11 cellular contexts compared by ENCODE assay signal in genomic region chr18:70142021-70142420, GRCh38.
"Had no signal": no experiment of that assay in that cellular context is flagged by ENCODE, and none has a peak within 500 bp of the region (broad histone marks: within the 10 kb centered on the region; RNA-seq: fewer than 3 reads in every experiment).

No MANE protein-coding gene starts in this region.

- H3K4me1 ChIP-seq: HAP-1 had no signal

- ATAC-seq: HCT116, K562 had no signal

- H3K4me3 ChIP-seq: GM23248, HAP-1, K562 had no signal

- H3K9me3 ChIP-seq: HAP-1 had no signal

- H3K27ac ChIP-seq: GM23248 had no signal

- H3K9ac ChIP-seq: GM23248 had no signal

- DNase-seq: GM23248, GOT3, H7, HFFc6, IMR-90, Karpas-422, KG1 had no signal

- FAIRE-seq: HTR-8/SVneo, K562 had no signal

- H2AFZ ChIP-seq: GM23248 had no signal
